Comparison of ENCODE assay signal across 8 cellular contexts in genomic region chr9:34328983-34329832, GRCh38. TPM values are rescaled to one million over a fixed set of nuclear protein-coding genes. Genes with fewer than 3 reads are reported as not detected.
DNase-seq lines count a peak whose midpoint lies in the region; ATAC-seq and TF ChIP-seq lines count a peak whose summit lies in the region.

Gene KIF24 (minus strand): TSS chr9:34329268. CDS start chr9:34311346, 17,922 bp downstream.
Gene NUDT2 (plus strand): TSS chr9:34329569. CDS start chr9:34339040, 9,471 bp downstream.

- TF ChIP-seq CTCF in epithelial cell of proximal tubule (conservative IDR thresholded peaks at IDR 0.05; ENCODE audit: low read depth, low read length) (no peak), mucosa of descending colon (IDR thresholded peaks at IDR 0.05) (no peak)

- peak; percentile 96 for ATAC-seq in GM21619 (IDR thresholded peaks at IDR 0.05; ENCODE audit: unreplicated experiment)
- peak; percentile 96 for ATAC-seq in mucosa of descending colon

- intact Hi-C loops in mucosa of descending colon (cut with DNase I, micrococcal nuclease), result no loop called here

- TF ChIP-seq EP300 in Ishikawa (IDR thresholded peaks at IDR 0.05; ENCODE audit: borderline replicate concordance), result no peak

- peaks cover 20% of the 10 kb centered on the region for H3K4me1 ChIP-seq in mucosa of descending colon (ENCODE audit: low read depth)

- no peak for TF ChIP-seq RAD21 in Ishikawa (IDR thresholded peaks at IDR 0.05; ENCODE audit: low read depth)

- peak within 1 kb of the TSS; percentile 86 for H3K4me3 ChIP-seq in epithelial cell of proximal tubule (ENCODE audit: low read depth, low read length)
- H3K4me3 ChIP-seq in mucosa of descending colon, result peak within 1 kb of the TSS; percentile 72

- H3K36me3 ChIP-seq in mucosa of descending colon (ENCODE audit: low read depth), result no peaks in the 10 kb centered on the region

- peak; percentile 99 for DNase-seq in DMS153 treated with DMSO at 0.1 percent for 48 hours (lab: John Stamatoyannopoulos, UW; ENCODE audit: unreplicated experiment)
- DNase-seq in OCI-M2 (lab: John Stamatoyannopoulos, UW; ENCODE audit: unreplicated experiment), result peak; percentile 90
- DNase-seq in activated T-cell treated with anti-CD3 and anti-CD28 coated beads, Interleukin-2, amount 50 U/mL, for 1 hour, result peak; percentile 90
- peak; percentile 99 for DNase-seq in epithelial cell of proximal tubule (ENCODE audit: low read depth)
- DNase-seq in mucosa of descending colon, result peak; percentile 95 to 97 (median 97)
- DNase-seq in stimulated activated CD8-positive, alpha-beta memory T cell treated with anti-CD3 and anti-CD28 coated beads, Interleukin-4, amount 100 ng/mL, for 1 hour (ENCODE audit: low read depth in 2 of 2, low spot score in 1 of 2), result peak; percentile 82 to 87

- no peaks in the 10 kb centered on the region for H3K9me3 ChIP-seq in mucosa of descending colon

TF ChIP-seq in Ishikawa, 13 proteins besides CTCF, POLR2A, EP300 and RAD21:
- TF ChIP-seq USF1 (IDR thresholded peaks at IDR 0.05) (0 out of 2 replicates have a peak, but pooled peaks have one; percentile 32), MAX (IDR thresholded peaks at IDR 0.05) (peak; percentile 74), CEBPB (IDR thresholded peaks at IDR 0.05) (no peak), YY1 (IDR thresholded peaks at IDR 0.05; ENCODE audit: low read depth) (0 out of 2 replicates have a peak, but pooled peaks have one; percentile 40), TEAD4 (IDR thresholded peaks at IDR 0.05) (no peak), TAF1 (IDR thresholded peaks at IDR 0.05; ENCODE audit: low read depth) (peak; percentile 83), NFIC (IDR thresholded peaks at IDR 0.05) (peak; percentile 34; the same call in 1 of the 2 replicates), FOXM1 (IDR thresholded peaks at IDR 0.05; ENCODE audit: borderline replicate concordance, low read depth) (peak; percentile 74), TCF12 (IDR thresholded peaks at IDR 0.05; ENCODE audit: low read depth) (peak; percentile 24; the same call in 1 of the 2 replicates), ZBTB7A (IDR thresholded peaks at IDR 0.05; ENCODE audit: low read depth) (0 out of 2 replicates have a peak, but pooled peaks have one; percentile 22), REST (IDR thresholded peaks at IDR 0.05; ENCODE audit: low read depth) (no peak), CREB1 (IDR thresholded peaks at IDR 0.05; ENCODE audit: low read depth) (peak; percentile 77), EGR1 (IDR thresholded peaks at IDR 0.05) (peak; percentile 57; the same call in 1 of the 2 replicates)

RNA-seq across cellular contexts. Expression of gene KIF24, which starts in this region (rescaled TPM):
- total RNA-seq in epithelial cell of proximal tubule, result 2.2 and 5.2 TPM in 2 replicates
- total RNA-seq in mucosa of descending colon, result 1 to 10 TPM; 1.3 to 2.8 (median 1.8) TPM

RNA-seq across cellular contexts. Expression of gene NUDT2, which starts in this region (rescaled TPM):
- total RNA-seq in epithelial cell of proximal tubule (16.3 and 31.1 TPM in 2 replicates), mucosa of descending colon (10 to 100 TPM; 14.9 to 19.9 (median 17.2) TPM)

Comparison
In these comparisons a context has a peak if more than half of its experiments do, and no peak if none do; other contexts are left out.
1. Peak in every context shown above with its lines: DNase-seq, ATAC-seq and H3K4me3 ChIP-seq.